1 cellular context compared by ENCODE assay signal in genomic region chr4:5043579-5043978, GRCh38.
TF ChIP-seq lines count a peak whose summit lies in the region.

No MANE protein-coding gene starts in this region.

TF ChIP-seq in K562, 482 proteins besides CTCF, POLR2A, EP300 and RAD21:
- no peak for TF ChIP-seq THAP12 (CRISPR knock-in tag; IDR thresholded peaks at IDR 0.05)
- TF ChIP-seq HNRNPH1 (optimal IDR thresholded peaks at IDR 0.05; ENCODE audit: low read depth, low read length), result no peak
- no peak for TF ChIP-seq ZNF609 (CRISPR knock-in tag; IDR thresholded peaks at IDR 0.05; ENCODE audit: borderline replicate concordance)
- peak; percentile 55 for TF ChIP-seq HCFC1 (IDR thresholded peaks at IDR 0.05; ENCODE audit: low read depth, low read length)
- TF ChIP-seq SIX5 (IDR thresholded peaks at IDR 0.05; ENCODE audit: borderline replicate concordance in 1 of 2, insufficient read depth in 1 of 2, low read depth in 1 of 2, low read length in 2 of 2), result 0 out of 4 replicates have a peak, but pooled peaks of 1 of the 2 experiments have one; percentile 14
- no peak for TF ChIP-seq CBX5 (IDR thresholded peaks at IDR 0.05; ENCODE audit: borderline replicate concordance, low read depth)
- TF ChIP-seq STAT5A (IDR thresholded peaks at IDR 0.05; ENCODE audit: borderline replicate concordance, low read length), result no peak
TF ChIP-seq in K562: peak in this region for 2.
